8 cellular contexts compared by ENCODE assay signal in the genomic region with DNA sequence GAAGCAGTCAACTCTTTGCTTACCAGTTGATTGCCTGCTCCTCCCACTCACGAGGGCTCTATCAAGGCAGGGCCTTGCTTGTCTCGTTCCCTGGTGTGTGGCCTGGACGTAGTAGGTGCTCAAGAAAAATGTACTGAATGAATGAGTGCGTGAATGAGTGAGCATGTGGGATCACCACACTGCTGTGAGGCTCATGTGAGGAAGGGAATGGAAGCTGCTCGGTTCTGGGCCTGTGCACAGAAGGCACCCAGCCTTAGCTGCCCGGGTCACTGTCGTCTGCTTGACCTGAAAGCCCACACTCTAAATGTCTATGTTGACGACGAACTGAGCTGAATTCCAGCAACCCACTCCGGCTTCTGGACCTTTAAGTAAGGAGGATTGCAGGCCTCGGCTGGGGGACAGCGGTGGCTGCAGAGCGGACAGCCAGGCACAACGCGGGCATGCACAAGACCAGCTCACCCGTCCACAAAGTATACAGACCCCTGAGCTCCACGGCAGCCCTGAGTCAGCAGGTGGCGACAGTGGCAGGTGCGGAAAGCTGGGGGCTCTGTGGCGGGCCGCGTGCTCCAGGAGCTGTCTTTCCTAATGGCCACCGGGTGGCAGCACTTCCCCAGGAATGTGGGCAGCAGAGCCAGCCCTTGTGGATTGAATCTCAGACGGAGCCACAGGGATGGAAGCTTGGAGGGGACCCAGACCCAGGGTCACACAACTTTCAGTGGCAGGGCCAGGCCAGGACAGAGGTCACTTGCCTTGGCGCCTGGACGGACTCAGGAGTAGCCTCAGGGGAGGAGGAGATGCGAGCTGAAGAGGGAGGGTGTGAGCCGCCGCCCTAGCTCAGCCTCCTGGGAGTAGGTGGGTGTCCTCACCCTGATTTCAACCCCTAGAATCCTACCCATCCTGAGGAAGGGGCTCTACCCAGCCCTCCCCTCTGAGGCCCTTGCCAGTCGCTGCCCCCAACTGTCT. TPM values are rescaled to one million over a fixed set of nuclear protein-coding genes. Genes with fewer than 3 reads are reported as not detected.
DNase-seq lines count a peak whose midpoint lies in the region; TF ChIP-seq lines count a peak whose summit lies in the region.

No MANE protein-coding gene starts in this region.

- DNase-seq in SIG-M5 treated with dmso at 0.1 percent for 504 hours (lab: John Stamatoyannopoulos, UW; ENCODE audit: unreplicated experiment) (peak; percentile 69), SIG-M5 (lab: John Stamatoyannopoulos, UW) (no peak), NAMALWA (ENCODE audit: low spot score) (peak; percentile 91), SJCRH30 (peak; percentile 76 to 90), foreskin fibroblast (peak; percentile 52 to 87), occipital lobe (lab: John Stamatoyannopoulos, UW) (peak; percentile 84)
- DNase-seq in activated effector memory CD4-positive, alpha-beta T cell treated with Interleukin-2 at 50 U/mL for 16 hours, result peak; percentile 57

- peaks cover 4% of the 10 kb centered on the region; the same call in 1 of the 2 replicates for H3K4me1 ChIP-seq in SJCRH30

- H3K36me3 ChIP-seq in SJCRH30, result no peaks in the 10 kb centered on the region

- no peak overlapping the region for H3K27ac ChIP-seq in SJCRH30
- H3K27ac ChIP-seq in temporal lobe (ENCODE audit: low read depth, low read length), result peak overlapping the region; percentile 99

- H3K4me3 ChIP-seq in SJCRH30, result no peak overlapping the region
- no peak overlapping the region for H3K4me3 ChIP-seq in foreskin fibroblast (ENCODE audit: low read depth in 1 of 2, low read length in 2 of 2)

- H3K9me3 ChIP-seq in SJCRH30 (replicated peaks), result no peaks in the 10 kb centered on the region

- peak; percentile 66 for TF ChIP-seq CTCF in foreskin fibroblast (IDR thresholded peaks at IDR 0.05; ENCODE audit: low read depth, low read length)

- no peaks in the 10 kb centered on the region; the same call in 1 of the 2 replicates for H3K27me3 ChIP-seq in SJCRH30

RNA-seq across cellular contexts. Expression of gene PICK1, which starts 5.0 kb away (rescaled TPM):
- 0.45 and 1.2 TPM in 2 replicates for total RNA-seq in SJCRH30 (2014; rRNA removed; shearing (Covaris generic))
- total RNA-seq in occipital lobe (22.0 TPM), temporal lobe (21.6 TPM)

RNA-seq across cellular contexts. Expression of gene SLC16A8, which starts 31.8 kb away (rescaled TPM):
- 1.1 and 1.4 TPM in 2 replicates for total RNA-seq in SJCRH30 (2014; rRNA removed; shearing (Covaris generic))
- total RNA-seq in occipital lobe, result 0.16 TPM
- 1.2 TPM for total RNA-seq in temporal lobe

RNA-seq across cellular contexts. Expression of gene BAIAP2L2, which starts 58.3 kb away (rescaled TPM):
- total RNA-seq in SJCRH30 (2014; rRNA removed; shearing (Covaris generic)), result not detected in 2 replicates
- total RNA-seq in occipital lobe, result not detected
- 0.25 TPM for total RNA-seq in temporal lobe

Comparison
In these comparisons a context has a peak if more than half of its experiments do, and no peak if none do; other contexts are left out.
1. RNA of gene PICK1, which starts 5.0 kb away (total RNA-seq): 22.0 TPM in occipital lobe (single experiment) and 21.6 TPM in temporal lobe (single experiment); 0.45 to 1.2 TPM in SJCRH30; every median in the first group is over 10 times any median in the second.